Comparison of ENCODE assay signal across 8 cellular contexts in the genomic region with DNA sequence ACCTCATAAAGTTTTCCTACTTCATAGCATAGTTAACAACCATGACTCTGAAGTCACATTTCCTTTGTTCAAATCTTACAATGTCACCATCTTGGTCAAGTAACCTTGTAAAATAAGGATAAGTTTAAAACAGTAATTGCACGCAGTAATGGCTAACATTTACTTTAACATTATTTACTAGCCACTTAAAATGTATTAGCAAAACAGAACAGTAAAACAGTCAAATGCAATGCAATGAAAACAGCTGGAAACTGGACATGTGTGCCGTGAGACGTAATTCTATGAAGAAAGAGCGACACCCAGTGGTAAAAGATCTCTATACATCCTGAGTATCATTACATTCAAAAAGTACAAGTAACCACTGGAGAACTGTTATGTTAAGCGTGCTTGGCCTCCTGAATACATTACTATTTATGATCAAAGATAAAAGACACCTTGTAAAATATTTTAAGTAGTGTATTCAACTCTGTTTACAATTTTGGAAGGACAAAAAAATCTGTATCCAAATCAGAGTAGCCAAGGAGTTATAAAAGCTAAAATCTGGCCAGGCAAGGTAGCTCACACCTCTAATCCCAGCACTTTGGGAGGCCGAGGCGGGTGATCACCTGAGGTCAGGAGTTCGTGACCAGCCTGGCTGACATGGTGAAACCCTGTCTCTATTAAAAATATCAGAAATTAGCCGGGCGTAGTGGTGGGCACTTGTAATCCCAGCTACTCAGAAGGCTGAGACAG. TPM values are rescaled to one million over a fixed set of nuclear protein-coding genes. Genes with fewer than 3 reads are reported as not detected.
A peak's percentile ranks its signal among the peaks of the same experiment; 100 is the strongest.
DNase-seq lines count a peak whose midpoint lies in the region; ATAC-seq and TF ChIP-seq lines count a peak whose summit lies in the region.

No MANE protein-coding gene starts in this region.

- intact Hi-C loops in HCT116 (cut with micrococcal nuclease): loop anchor here (1.0 to 2.0 kb wide), 2 partner anchors 951 to 958 kb away; no protein-coding TSS in a partner anchor

- H3K36me3 Mint-ChIP-seq in activated CD8-positive, alpha-beta memory T cell treated with anti-CD3 and anti-CD28 coated beads, Interleukin-2, amount 10 ng/mL, durations not matched to agents 7 days and 5 days: peaks cover 13% of the 10 kb centered on the region
- peaks cover 27% of the 10 kb centered on the region for H3K36me3 Mint-ChIP-seq in T-cell

- no peak overlapping the region for H3K27ac Mint-ChIP-seq in activated CD8-positive, alpha-beta memory T cell treated with anti-CD3 and anti-CD28 coated beads, Interleukin-2, amount 10 ng/mL, durations not matched to agents 7 days and 5 days
- no peak overlapping the region for H3K27ac Mint-ChIP-seq in T-cell

- no TSS peak for BruUV-seq in HCT116 (replicated peaks; lab: Mats Ljungman, UMichigan)

- peak; percentile 83 for TF ChIP-seq RAD21 in HCT116 (IDR thresholded peaks at IDR 0.05; ENCODE audit: low read depth)

- no peaks in the 10 kb centered on the region for H3K27me3 Mint-ChIP-seq in activated CD8-positive, alpha-beta memory T cell treated with anti-CD3 and anti-CD28 coated beads, Interleukin-2, amount 10 ng/mL, durations not matched to agents 7 days and 5 days
- H3K27me3 Mint-ChIP-seq in T-cell: no peaks in the 10 kb centered on the region

- no peak for DNase-seq in activated CD8-positive, alpha-beta memory T cell treated with anti-CD3 and anti-CD28 coated beads, Interleukin-2, amount 10 ng/mL, durations not matched to agents 7 days and 5 days
- no peak for DNase-seq in activated CD8-positive, alpha-beta memory T cell treated with anti-CD3 and anti-CD28 coated beads, Interleukin-2, amount 50 U/mL, for 48 hours
- DNase-seq in HCT116 (ENCODE audit: low read depth, low spot score): peak; percentile 52
- DNase-seq in NCI-H1417 treated with DMSO at 0.1 percent for 48 hours (lab: John Stamatoyannopoulos, UW): peak; percentile 8
- peak in 2 of 34 experiments; percentile 2 to 4 for DNase-seq in T-cell
- peak; percentile 86 for DNase-seq in fibroblast of villous mesenchyme (ENCODE audit: low read depth)
- DNase-seq in osteoblast (ENCODE audit: insufficient read length, low spot score, missing footprints): peak; percentile 66
- DNase-seq in stimulated activated naive CD4-positive, alpha-beta T cell treated with Interleukin-2 at 50 U/mL for 16 hours (lab: John Stamatoyannopoulos, UW): no peak

- no peak overlapping the region for H3K4me3 Mint-ChIP-seq in activated CD8-positive, alpha-beta memory T cell treated with anti-CD3 and anti-CD28 coated beads, Interleukin-2, amount 10 ng/mL, durations not matched to agents 7 days and 5 days
- H3K4me3 Mint-ChIP-seq in T-cell: no peak overlapping the region

- H3K9me2 ChIP-seq in HCT116 (ENCODE audit: insufficient read depth): no peaks in the 10 kb centered on the region

- RAD21 ChIA-PET in HCT116 (lab: Charles Lee; ENCODE audit: low non-redundant PET in 1 of 2, low total read pairs in 2 of 2, uncharacterized antibody in 2 of 2, unreplicated experiment in 2 of 2): interaction anchor here in 1 of 2 experiments (1.3 kb wide), 1 partner anchor 952 kb away, joined by 3 read pairs; no protein-coding TSS in a partner anchor

- no peak overlapping the region for H3K4me3 ChIP-seq in HCT116 (replicated peaks in 1 of 2; ENCODE audit: low read depth in 1 of 2, low read length in 2 of 2)
- no peak overlapping the region for H3K4me3 ChIP-seq in fibroblast of villous mesenchyme (ENCODE audit: low read depth, low read length)
- no peak overlapping the region for H3K4me3 ChIP-seq in osteoblast (ENCODE audit: insufficient read depth, low read length)

- no peak overlapping the region for H3K4me2 ChIP-seq in HCT116 (ENCODE audit: low read length)
- H3K4me2 ChIP-seq in osteoblast (ENCODE audit: insufficient read depth, low read length): no peak overlapping the region

- H2AFZ ChIP-seq in HCT116 (ENCODE audit: low read depth, low read length, poor library complexity, severe bottlenecking): peak overlapping the region; percentile 25
- peak overlapping the region; percentile 43 for H2AFZ ChIP-seq in osteoblast (ENCODE audit: low read length)

- ATAC-seq in activated CD8-positive, alpha-beta memory T cell treated with anti-CD3 and anti-CD28 coated beads, Interleukin-2, amount 10 ng/mL, durations not matched to agents 7 days and 5 days: peak; percentile 77
- ATAC-seq in HCT116 (peak; percentile 96), T-cell (replicated peaks in 1 of 4) (peak in 3 of 4 experiments; percentile 43 to 73 (median 47))

- TF ChIP-seq POLR2A in HCT116 (IDR thresholded peaks at IDR 0.05; ENCODE audit: borderline replicate concordance, extremely low read depth, insufficient read depth, insufficient read length): no peak

- H3K36me3 ChIP-seq in HCT116 (ENCODE audit: control insufficient read depth in 1 of 2, insufficient read depth in 2 of 2, low read length in 2 of 2): peaks cover 5 to 14% of the 10 kb centered on the region in 2 experiments; a peak in 2 of 4 replicates
- H3K36me3 ChIP-seq in osteoblast (ENCODE audit: insufficient read depth, low read length): peaks cover 4% of the 10 kb centered on the region

- H3K9ac ChIP-seq in HCT116 (ENCODE audit: low read length): no peak overlapping the region

- POLR2A ChIA-PET in HCT116 (lab: Charles Lee): interaction anchor here (1.0 kb wide), 1 partner anchor 150 kb away, joined by 3 read pairs; no protein-coding TSS in a partner anchor
- POLR2A ChIA-PET in T-cell (lab: Charles Lee): no interaction called here

- H3K9me3 ChIP-seq in HCT116 (ENCODE audit: control insufficient read depth in 1 of 2, insufficient read depth in 1 of 2, low read depth in 1 of 2, low read length in 2 of 2): no peaks in the 10 kb centered on the region
- H3K9me3 ChIP-seq in osteoblast (ENCODE audit: low read depth, low read length): no peaks in the 10 kb centered on the region

- no peaks in the 10 kb centered on the region for H3K79me2 ChIP-seq in HCT116 (ENCODE audit: insufficient read depth, low read length)
- no peaks in the 10 kb centered on the region for H3K79me2 ChIP-seq in osteoblast (ENCODE audit: insufficient read depth, low read length)

- H3K27ac ChIP-seq in HCT116 (ENCODE audit: low read depth, low read length): no peak overlapping the region
- no peak overlapping the region for H3K27ac ChIP-seq in osteoblast (ENCODE audit: low read depth, low read length)

- H3K4me1 Mint-ChIP-seq in activated CD8-positive, alpha-beta memory T cell treated with anti-CD3 and anti-CD28 coated beads, Interleukin-2, amount 10 ng/mL, durations not matched to agents 7 days and 5 days: peaks cover 3% of the 10 kb centered on the region
- H3K4me1 Mint-ChIP-seq in T-cell: peaks cover 4 to 5% (median 5%) of the 10 kb centered on the region in 3 donors

- TF ChIP-seq CTCF in HCT116 (IDR thresholded peaks at IDR 0.05 in 2 of 3, conservative IDR thresholded peaks at IDR 0.05 in 1 of 3; ENCODE audit: borderline replicate concordance in 1 of 3, insufficient read depth in 1 of 3, low read depth in 2 of 3, low read length in 2 of 3): peak; percentile 70 to 97 (median 71); a peak in 5 of 6 replicates
- TF ChIP-seq CTCF in fibroblast of villous mesenchyme (IDR thresholded peaks at IDR 0.05; ENCODE audit: insufficient read depth, low read depth, low read length): peak; percentile 67
- peak; percentile 69 for TF ChIP-seq CTCF in osteoblast (IDR thresholded peaks at IDR 0.05; ENCODE audit: extremely low read depth, low read depth, low read length)

- H3K27me3 ChIP-seq in HCT116 (ENCODE audit: insufficient read depth, low read length) (no peaks in the 10 kb centered on the region), osteoblast (ENCODE audit: insufficient read depth, low read length) (no peaks in the 10 kb centered on the region)

- H4K20me1 ChIP-seq in HCT116 (ENCODE audit: insufficient read depth) (no peaks in the 10 kb centered on the region), osteoblast (ENCODE audit: insufficient read depth, low read length) (no peaks in the 10 kb centered on the region)

- no peaks in the 10 kb centered on the region for H3K9me3 Mint-ChIP-seq in activated CD8-positive, alpha-beta memory T cell treated with anti-CD3 and anti-CD28 coated beads, Interleukin-2, amount 10 ng/mL, durations not matched to agents 7 days and 5 days (ENCODE audit: low read depth)
- no peaks in the 10 kb centered on the region for H3K9me3 Mint-ChIP-seq in T-cell

- CTCF ChIA-PET in activated CD8-positive, alpha-beta memory T cell treated with anti-CD3 and anti-CD28 coated beads, Interleukin-2, amount 10 ng/mL, durations not matched to agents 7 days and 5 days (lab: Charles Lee): interaction anchor here (0.8 to 1.9 kb wide), 15 partner anchors 9 to 952 kb away, joined by 3 to 16 read pairs (median 4); no protein-coding TSS in a partner anchor
- CTCF ChIA-PET in HCT116 (lab: Charles Lee): interaction anchor here (0.6 to 2.7 kb wide), 22 partner anchors 9 to 964 kb away, joined by 3 to 24 read pairs (median 4); partner anchors contain the start of gene NSMCE4A
- CTCF ChIA-PET in T-cell (lab: Charles Lee): interaction anchor here (0.6 to 2.1 kb wide), 3 partner anchors 9 to 952 kb away, joined by 3 to 7 read pairs (median 7); no protein-coding TSS in a partner anchor

- H3K4me1 ChIP-seq in HCT116 (ENCODE audit: control insufficient read depth in 1 of 2, insufficient read depth in 2 of 2, low read length in 2 of 2): no peaks in the 10 kb centered on the region
- H3K4me1 ChIP-seq in osteoblast (ENCODE audit: insufficient read depth, low read length): no peaks in the 10 kb centered on the region

TF ChIP-seq in HCT116, 20 proteins besides CTCF, POLR2A, EP300 and RAD21 (continues in another document):
- no peak for TF ChIP-seq ATF3 (IDR thresholded peaks at IDR 0.05)
- no peak for TF ChIP-seq YY1 (IDR thresholded peaks at IDR 0.05; ENCODE audit: extremely low read depth, insufficient replicate concordance, low read depth, low read length)
- TF ChIP-seq, protein P1, sequence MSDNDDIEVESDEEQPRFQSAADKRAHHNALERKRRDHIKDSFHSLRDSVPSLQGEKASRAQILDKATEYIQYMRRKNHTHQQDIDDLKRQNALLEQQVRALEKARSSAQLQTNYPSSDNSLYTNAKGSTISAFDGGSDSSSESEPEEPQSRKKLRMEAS (IDR thresholded peaks at IDR 0.05): peak; percentile 48; the same call in 1 of the 2 replicates
- no peak for TF ChIP-seq CBX3 (IDR thresholded peaks at IDR 0.05; ENCODE audit: low read depth)
- 0 out of 2 replicates have a peak, but pooled peaks have one; percentile 34 for TF ChIP-seq SRF (IDR thresholded peaks at IDR 0.05; ENCODE audit: low read depth)
- no peak for TF ChIP-seq EZH2phosphoT487 (IDR thresholded peaks at IDR 0.05; ENCODE audit: borderline replicate concordance)
- TF ChIP-seq ZNF274 (IDR thresholded peaks at IDR 0.05; ENCODE audit: low read depth, low read length): no peak

RNA-seq across cellular contexts. Expression of gene ATE1, which starts 27.2 kb away (rescaled TPM):
- total RNA-seq in activated CD8-positive, alpha-beta memory T cell treated with anti-CD3 and anti-CD28 coated beads, Interleukin-2, amount 10 ng/mL, durations not matched to agents 7 days and 5 days: 10 to 100 TPM; 26.6 to 28.1 TPM
- total RNA-seq in HCT116 (2021; ENCODE audit: unreplicated experiment) (39.2 TPM), T-cell (10 to 100 TPM; 18.6 to 28.9 (median 26.0) TPM), fibroblast of villous mesenchyme (18.4 and 33.2 TPM in 2 replicates), osteoblast (21.0 and 29.8 TPM in 2 replicates)
- polyA plus RNA-seq in HCT116 (2012): 11.9 and 14.2 TPM in 2 replicates

Comparison
In these comparisons a context has a peak if more than half of its experiments do, and no peak if none do; other contexts are left out.
1. DNase-seq: peak in HCT116 (single experiment), NCI-H1417 treated with DMSO at 0.1 percent for 48 hours (single experiment), fibroblast of villous mesenchyme (single experiment) and osteoblast (single experiment); none in activated CD8-positive, alpha-beta memory T cell treated with anti-CD3 and anti-CD28 coated beads, Interleukin-2, amount 10 ng/mL, durations not matched to agents 7 days and 5 days (single experiment), activated CD8-positive, alpha-beta memory T cell treated with anti-CD3 and anti-CD28 coated beads, Interleukin-2, amount 50 U/mL, for 48 hours (single experiment) and stimulated activated naive CD4-positive, alpha-beta T cell treated with Interleukin-2 at 50 U/mL for 16 hours (single experiment).
2. Peak in every context shown above with its lines, with median percentiles within 50 percentile points of each other: ATAC-seq and CTCF ChIP-seq.